26 cellular contexts compared by ENCODE assay signal in genomic region chr13:111584101-111584500, GRCh38.
DNase-seq lines count a peak whose midpoint lies in the region; ATAC-seq and TF ChIP-seq lines count a peak whose summit lies in the region.
"Had no signal": no experiment of that assay in that cellular context is flagged by ENCODE, and none has a peak within 500 bp of the region (broad histone marks: within the 10 kb centered on the region; RNA-seq: fewer than 3 reads in every experiment).

No MANE protein-coding gene starts in this region.

- H3K27ac ChIP-seq in BLaER1 (0 out of 2 replicates have a peak overlapping the region, but pooled peaks have one; percentile 5), neural cell (ENCODE audit: low read length) (no peak overlapping the region)
- H3K27ac ChIP-seq: GM23248, heart left ventricle, neural progenitor cell, parathyroid adenoma, Peyer's patch, right atrium auricular region, suprapubic skin had no signal

- DNase-seq in HT1080 (ENCODE audit: low read depth) (peak; percentile 32), SW480 (ENCODE audit: low spot score) (peak; percentile 72), NCI-H2171 (lab: John Stamatoyannopoulos, UW) (no peak), midbrain (lab: John Stamatoyannopoulos, UW) (no peak)
- DNase-seq in activated CD4-positive, alpha-beta T cell treated with anti-CD3 and anti-CD28 coated beads for 1 hour = no peak
- DNase-seq: activated CD8-positive, alpha-beta T cell treated with anti-CD3 and anti-CD28 coated beads for 36 hours; CD8-positive, alpha-beta T cell; DMS153; effector memory CD4-positive, alpha-beta T cell; foreskin fibroblast; GM23248; heart left ventricle; KG1; NCI-H510A treated with DMSO at 0.1 percent for 48 hours; stimulated activated CD4-positive, alpha-beta T cell treated with anti-CD3 and anti-CD28 coated beads, Interleukin-4, amount 100 ng/mL, for 24 hours; stimulated activated naive B cell treated with anti-CD40 and anti-IgM and Interleukin-4, amounts not matched to agents 10 μg/mL and 1 μg/mL and 100 μg/mL, for 72 hours; T-helper 1 cell had no signal

- H3K4me2 ChIP-seq in BLaER1 (peak overlapping the region; percentile 91), neural cell (ENCODE audit: low read length) (no peak overlapping the region)
- H3K4me2 ChIP-seq: neural progenitor cell had no signal

- H3K9ac ChIP-seq in BLaER1 = no peak overlapping the region
- H3K9ac ChIP-seq in neural cell (ENCODE audit: low read length) = no peak overlapping the region
- H3K9ac ChIP-seq: GM23248, neural progenitor cell, parathyroid adenoma had no signal

- no peaks in the 10 kb centered on the region for H3F3A ChIP-seq in neural cell (ENCODE audit: insufficient read depth, low read length, poor library complexity, severe bottlenecking)

- no peaks in the 10 kb centered on the region for H3K36me3 ChIP-seq in BLaER1
- H3K36me3 ChIP-seq in neural cell (ENCODE audit: insufficient read depth, low read length) = no peaks in the 10 kb centered on the region
- H3K36me3 ChIP-seq: heart left ventricle, neural progenitor cell, Peyer's patch, right atrium auricular region, suprapubic skin had no signal

- H3K4me3 ChIP-seq in BLaER1 (no peak overlapping the region), neural cell (ENCODE audit: low read length) (no peak overlapping the region)
- H3K4me3 ChIP-seq: GM23248, heart left ventricle, neural progenitor cell, Peyer's patch, right atrium auricular region, suprapubic skin had no signal

- no peak for TF ChIP-seq CTCF in neural cell (IDR thresholded peaks at IDR 0.05; ENCODE audit: poor library complexity, severe bottlenecking)

- H3K79me2 ChIP-seq in neural cell (replicated peaks; ENCODE audit: insufficient read depth, low read length) = no peaks in the 10 kb centered on the region
- H3K79me2 ChIP-seq: parathyroid adenoma had no signal

- H3K9me3 ChIP-seq in BLaER1 (peaks cover 12% of the 10 kb centered on the region; the same call in 1 of the 2 replicates), neural cell (ENCODE audit: low read length) (no peaks in the 10 kb centered on the region)
- H3K9me3 ChIP-seq: Peyer's patch, suprapubic skin had no signal

- no peak for TF ChIP-seq RAD21 in neural cell (conservative IDR thresholded peaks at IDR 0.05)

- ATAC-seq in GM18502 (IDR thresholded peaks at IDR 0.05; ENCODE audit: poor library complexity, unreplicated experiment) = no peak
- ATAC-seq: activated CD8-positive, alpha-beta T cell treated with anti-CD3 and anti-CD28 coated beads for 36 hours; activated T-helper 17 cell treated with anti-CD3 and anti-CD28 coated beads, Interleukin-2, amount 50 U/mL, for 72 hours; CD8-positive, alpha-beta T cell; heart left ventricle; stimulated activated naive B cell treated with anti-CD40 and anti-IgM and Interleukin-4, amounts not matched to agents 10 μg/mL and 1 μg/mL and 100 μg/mL, for 72 hours had no signal

- peaks cover 99% of the 10 kb centered on the region for H3K4me1 ChIP-seq in BLaER1
- H3K4me1 ChIP-seq: heart left ventricle, neural progenitor cell, parathyroid adenoma, Peyer's patch, right atrium auricular region, suprapubic skin had no signal

- TF ChIP-seq EP300 in neural cell (conservative IDR thresholded peaks at IDR 0.05; ENCODE audit: poor library complexity, severe bottlenecking) = no peak

- H4K20me1 ChIP-seq in BLaER1 (no peaks in the 10 kb centered on the region), neural cell (ENCODE audit: insufficient read depth) (no peaks in the 10 kb centered on the region)

- no peaks in the 10 kb centered on the region for H3K9me2 ChIP-seq in neural cell (ENCODE audit: insufficient read depth, low read length)

- H3K27me3 ChIP-seq in BLaER1 (no peaks in the 10 kb centered on the region), neural cell (ENCODE audit: insufficient read depth, low read depth, low read length) (no peaks in the 10 kb centered on the region)
- H3K27me3 ChIP-seq: neural progenitor cell, Peyer's patch, right atrium auricular region, suprapubic skin had no signal

- H2AFZ ChIP-seq in neural cell (ENCODE audit: low read depth, low read length) = no peak overlapping the region
- H2AFZ ChIP-seq: GM23248, neural progenitor cell, parathyroid adenoma had no signal

TF ChIP-seq in neural cell, 6 proteins besides CTCF, POLR2A, EP300 and RAD21:
- peak; percentile 65 for TF ChIP-seq POLR2AphosphoS5 (IDR thresholded peaks at IDR 0.05)
- TF ChIP-seq EZH2 (IDR thresholded peaks at IDR 0.05; ENCODE audit: borderline replicate concordance, insufficient read depth, low read length, poor library complexity, severe bottlenecking) = no peak

Comparison
In these comparisons a context has a peak if more than half of its experiments do, and no peak if none do; other contexts are left out.
1. DNase-seq: peak in HT1080 (single experiment) and SW480 (single experiment); none in NCI-H2171 (single experiment), midbrain (single experiment) and activated CD4-positive, alpha-beta T cell treated with anti-CD3 and anti-CD28 coated beads for 1 hour (single experiment).